In genomic region chr11:74462009-74462408, GRCh38 we compare ENCODE assay signal across 10 cellular contexts. TPM values are rescaled to one million over a fixed set of nuclear protein-coding genes. Genes with fewer than 3 reads are reported as not detected.
DNase-seq lines count a peak whose midpoint lies in the region; ATAC-seq and TF ChIP-seq lines count a peak whose summit lies in the region.
"Had no signal": no experiment of that assay in that cellular context is flagged by ENCODE, and none has a peak within 500 bp of the region (broad histone marks: within the 10 kb centered on the region; RNA-seq: fewer than 3 reads in every experiment).

No MANE protein-coding gene starts in this region.

- no peaks in the 10 kb centered on the region for H3K36me3 Mint-ChIP-seq in neural progenitor cell

- H3K9me3 Mint-ChIP-seq in neural progenitor cell, result no peaks in the 10 kb centered on the region
- H3K9me3 Mint-ChIP-seq: activated T-helper 17 cell treated with anti-CD3 and anti-CD28 coated beads, Interleukin-2, amount 50 U/mL, for 72 hours had no signal

- H3K27ac Mint-ChIP-seq in neural progenitor cell, result peak overlapping the region; percentile 62
- H3K27ac Mint-ChIP-seq: activated T-helper 17 cell treated with anti-CD3 and anti-CD28 coated beads, Interleukin-2, amount 50 U/mL, for 72 hours had no signal

- peaks cover 11% of the 10 kb centered on the region for H3K4me1 ChIP-seq in neural progenitor cell

- ATAC-seq in HG03469 (IDR thresholded peaks at IDR 0.05; ENCODE audit: unreplicated experiment) (no peak), GM19324 (IDR thresholded peaks at IDR 0.05; ENCODE audit: low FRiP score, unreplicated experiment) (no peak)
- ATAC-seq: activated T-helper 17 cell treated with anti-CD3 and anti-CD28 coated beads, Interleukin-2, amount 50 U/mL, for 72 hours; Panc1 had no signal

- no peak overlapping the region for H3K9ac ChIP-seq in neural progenitor cell

- no peaks in the 10 kb centered on the region for H3K27me3 Mint-ChIP-seq in neural progenitor cell (ENCODE audit: insufficient read depth, low read depth)

- H2AFZ ChIP-seq in neural progenitor cell (replicated peaks), result peak overlapping the region; percentile 70

- H3K27me3 ChIP-seq in neural progenitor cell, result peaks cover 14% of the 10 kb centered on the region

- intact Hi-C loops in head of caudate nucleus (cut with DNase I), result no loop called here

- H4K20me1 ChIP-seq in neural progenitor cell (ENCODE audit: low read depth), result no peaks in the 10 kb centered on the region

- no peaks in the 10 kb centered on the region for H3K79me2 ChIP-seq in neural progenitor cell (ENCODE audit: low read depth)

- no peaks in the 10 kb centered on the region for H3K9me3 ChIP-seq in neural progenitor cell (ENCODE audit: low read depth)

- no peaks in the 10 kb centered on the region for H3F3A ChIP-seq in neural progenitor cell (ENCODE audit: low read depth)

- no peak overlapping the region for H3K4me3 Mint-ChIP-seq in neural progenitor cell
- H3K4me3 Mint-ChIP-seq: activated T-helper 17 cell treated with anti-CD3 and anti-CD28 coated beads, Interleukin-2, amount 50 U/mL, for 72 hours had no signal

- H3K36me3 ChIP-seq in neural progenitor cell, result no peaks in the 10 kb centered on the region

- DNase-seq in AML-193 (lab: John Stamatoyannopoulos, UW) (peak; percentile 89 to 90), OCI-M1 (lab: John Stamatoyannopoulos, UW) (peak; percentile 100), head of caudate nucleus (peak in 41 of 42 donors; percentile 6 to 77 (median 49)), neural progenitor cell (ENCODE audit: low spot score) (peak; percentile 40), GM20000 (ENCODE audit: low spot score) (no peak)
- no peak for DNase-seq in stimulated activated CD4-positive, alpha-beta T cell treated with anti-CD3 and anti-CD28 coated beads, Interleukin-4, amount 100 ng/mL, for 1 hour

- H3K4me3 ChIP-seq in neural progenitor cell, result no peak overlapping the region

- TF ChIP-seq CTCF in neural progenitor cell (IDR thresholded peaks at IDR 0.05) (no peak), GM20000 (IDR thresholded peaks at IDR 0.05; ENCODE audit: extremely low read depth, missing control alignments) (no peak)

- peak overlapping the region; percentile 1 for H3K4me2 ChIP-seq in neural progenitor cell

- H3K4me1 Mint-ChIP-seq in neural progenitor cell, result peaks cover 13% of the 10 kb centered on the region
- H3K4me1 Mint-ChIP-seq: activated T-helper 17 cell treated with anti-CD3 and anti-CD28 coated beads, Interleukin-2, amount 50 U/mL, for 72 hours had no signal

- H3K27ac ChIP-seq in neural progenitor cell, result no peak overlapping the region

RNA-seq across cellular contexts. Expression of gene KCNE3, which starts 5.3 kb away (rescaled TPM):
- total RNA-seq in neural progenitor cell (ENCODE audit: low replicate concordance), result 1.2 and 1.3 TPM in 2 replicates
- total RNA-seq: activated T-helper 17 cell treated with anti-CD3 and anti-CD28 coated beads, Interleukin-2, amount 50 U/mL, for 72 hours had no signal

RNA-seq across cellular contexts. Expression of gene LIPT2, which starts 31.5 kb away (rescaled TPM):
- 15.2 and 16.9 TPM in 2 replicates for total RNA-seq in neural progenitor cell (ENCODE audit: low replicate concordance)

Comparison
In these comparisons a context has a peak if more than half of its experiments do, and no peak if none do; other contexts are left out.
1. DNase-seq: peak in AML-193 (2 of 2), OCI-M1 (single experiment), head of caudate nucleus (41 of 42) and neural progenitor cell (single experiment); none in stimulated activated CD4-positive, alpha-beta T cell treated with anti-CD3 and anti-CD28 coated beads, Interleukin-4, amount 100 ng/mL, for 1 hour (single experiment) and GM20000 (single experiment).